ENCODE assay signal across 1 cellular context in the genomic region with DNA sequence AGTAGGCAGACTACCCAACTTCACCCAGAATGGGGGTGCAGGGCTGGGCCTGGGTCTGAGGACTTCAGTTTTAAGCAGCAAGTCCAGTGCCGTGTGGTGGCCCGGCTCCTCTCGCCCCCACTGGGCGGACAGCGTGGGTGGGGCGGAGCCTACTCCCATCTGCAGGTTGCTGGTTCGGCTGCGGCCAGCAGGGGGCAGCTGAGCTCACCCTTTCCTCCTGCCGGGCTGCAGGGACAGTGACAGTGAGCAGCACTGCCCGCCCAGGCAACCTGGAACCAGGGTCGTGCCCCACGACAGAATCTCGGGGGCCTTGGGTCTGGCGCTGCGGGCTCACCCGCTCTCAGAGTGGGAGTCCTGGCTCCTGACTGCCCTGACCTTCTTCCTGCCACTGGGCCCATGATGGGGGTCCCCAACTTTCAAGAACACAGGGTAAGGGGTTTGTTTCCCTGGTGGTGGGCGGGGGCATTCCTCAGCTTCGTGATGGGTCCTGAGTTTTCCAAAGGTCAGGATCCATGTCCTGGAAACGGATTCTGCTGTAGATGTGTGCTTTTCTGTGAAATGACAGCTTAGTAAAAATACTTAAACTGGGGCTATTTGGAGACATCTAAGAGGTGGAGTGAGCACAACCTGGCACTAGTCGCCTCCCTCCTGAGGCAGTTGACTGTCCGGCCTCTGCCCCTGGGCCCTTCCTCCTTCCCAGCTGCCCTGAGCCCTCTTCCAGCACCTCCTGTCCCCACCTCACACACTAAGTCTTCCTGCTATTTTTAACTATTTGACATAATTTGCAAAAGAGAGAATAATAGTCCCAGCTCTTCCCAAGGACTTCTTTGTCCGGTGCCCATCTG.
A peak's percentile ranks its signal among the peaks of the same experiment; 100 is the strongest.
TF ChIP-seq lines count a peak whose summit lies in the region.

No MANE protein-coding gene starts in this region.

TF ChIP-seq in K562, 482 proteins besides CTCF, POLR2A, EP300 and RAD21 (continued from another document and continues in another):
- TF ChIP-seq, protein P1, sequence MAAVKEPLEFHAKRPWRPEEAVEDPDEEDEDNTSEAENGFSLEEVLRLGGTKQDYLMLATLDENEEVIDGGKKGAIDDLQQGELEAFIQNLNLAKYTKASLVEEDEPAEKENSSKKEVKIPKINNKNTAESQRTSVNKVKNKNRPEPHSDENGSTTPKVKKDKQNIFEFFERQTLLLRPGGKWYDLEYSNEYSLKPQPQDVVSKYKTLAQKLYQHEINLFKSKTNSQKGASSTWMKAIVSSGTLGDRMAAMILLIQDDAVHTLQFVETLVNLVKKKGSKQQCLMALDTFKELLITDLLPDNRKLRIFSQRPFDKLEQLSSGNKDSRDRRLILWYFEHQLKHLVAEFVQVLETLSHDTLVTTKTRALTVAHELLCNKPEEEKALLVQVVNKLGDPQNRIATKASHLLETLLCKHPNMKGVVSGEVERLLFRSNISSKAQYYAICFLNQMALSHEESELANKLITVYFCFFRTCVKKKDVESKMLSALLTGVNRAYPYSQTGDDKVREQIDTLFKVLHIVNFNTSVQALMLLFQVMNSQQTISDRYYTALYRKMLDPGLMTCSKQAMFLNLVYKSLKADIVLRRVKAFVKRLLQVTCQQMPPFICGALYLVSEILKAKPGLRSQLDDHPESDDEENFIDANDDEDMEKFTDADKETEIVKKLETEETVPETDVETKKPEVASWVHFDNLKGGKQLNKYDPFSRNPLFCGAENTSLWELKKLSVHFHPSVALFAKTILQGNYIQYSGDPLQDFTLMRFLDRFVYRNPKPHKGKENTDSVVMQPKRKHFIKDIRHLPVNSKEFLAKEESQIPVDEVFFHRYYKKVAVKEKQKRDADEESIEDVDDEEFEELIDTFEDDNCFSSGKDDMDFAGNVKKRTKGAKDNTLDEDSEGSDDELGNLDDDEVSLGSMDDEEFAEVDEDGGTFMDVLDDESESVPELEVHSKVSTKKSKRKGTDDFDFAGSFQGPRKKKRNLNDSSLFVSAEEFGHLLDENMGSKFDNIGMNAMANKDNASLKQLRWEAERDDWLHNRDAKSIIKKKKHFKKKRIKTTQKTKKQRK (IDR thresholded peaks at IDR 0.05; ENCODE audit: borderline replicate concordance, low read depth, low read length) = no peak
- TF ChIP-seq HLTF (IDR thresholded peaks at IDR 0.05) = no peak
- TF ChIP-seq ELF1 (tag; IDR thresholded peaks at IDR 0.05) = no peak
- no peak for TF ChIP-seq TAF7 (tag; IDR thresholded peaks at IDR 0.05)
- 0 out of 2 replicates have a peak, but pooled peaks have one; percentile 44 for TF ChIP-seq NBN (IDR thresholded peaks at IDR 0.05; ENCODE audit: low read depth)
- TF ChIP-seq ZFX (CRISPR knock-in tag; IDR thresholded peaks at IDR 0.05) = no peak
- TF ChIP-seq, protein P2, sequence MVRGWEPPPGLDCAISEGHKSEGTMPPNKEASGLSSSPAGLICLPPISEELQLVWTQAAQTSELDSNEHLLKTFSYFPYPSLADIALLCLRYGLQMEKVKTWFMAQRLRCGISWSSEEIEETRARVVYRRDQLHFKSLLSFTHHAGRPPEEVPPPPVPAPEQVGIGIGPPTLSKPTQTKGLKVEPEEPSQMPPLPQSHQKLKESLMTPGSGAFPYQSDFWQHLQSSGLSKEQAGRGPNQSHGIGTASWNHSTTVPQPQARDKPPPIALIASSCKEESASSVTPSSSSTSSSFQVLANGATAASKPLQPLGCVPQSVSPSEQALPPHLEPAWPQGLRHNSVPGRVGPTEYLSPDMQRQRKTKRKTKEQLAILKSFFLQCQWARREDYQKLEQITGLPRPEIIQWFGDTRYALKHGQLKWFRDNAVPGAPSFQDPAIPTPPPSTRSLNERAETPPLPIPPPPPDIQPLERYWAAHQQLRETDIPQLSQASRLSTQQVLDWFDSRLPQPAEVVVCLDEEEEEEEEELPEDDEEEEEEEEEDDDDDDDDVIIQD (CRISPR knock-in tag; IDR thresholded peaks at IDR 0.05) = peak; percentile 85; the same call in 1 of the 2 replicates
- TF ChIP-seq, protein P3, sequence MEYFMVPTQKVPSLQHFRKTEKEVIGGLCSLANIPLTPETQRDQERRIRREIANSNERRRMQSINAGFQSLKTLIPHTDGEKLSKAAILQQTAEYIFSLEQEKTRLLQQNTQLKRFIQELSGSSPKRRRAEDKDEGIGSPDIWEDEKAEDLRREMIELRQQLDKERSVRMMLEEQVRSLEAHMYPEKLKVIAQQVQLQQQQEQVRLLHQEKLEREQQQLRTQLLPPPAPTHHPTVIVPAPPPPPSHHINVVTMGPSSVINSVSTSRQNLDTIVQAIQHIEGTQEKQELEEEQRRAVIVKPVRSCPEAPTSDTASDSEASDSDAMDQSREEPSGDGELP (CRISPR knock-in tag; IDR thresholded peaks at IDR 0.05; ENCODE audit: borderline replicate concordance) = peak; percentile 94
- no peak for TF ChIP-seq TCF7 (IDR thresholded peaks at IDR 0.05; ENCODE audit: borderline replicate concordance)
- TF ChIP-seq, protein P4, sequence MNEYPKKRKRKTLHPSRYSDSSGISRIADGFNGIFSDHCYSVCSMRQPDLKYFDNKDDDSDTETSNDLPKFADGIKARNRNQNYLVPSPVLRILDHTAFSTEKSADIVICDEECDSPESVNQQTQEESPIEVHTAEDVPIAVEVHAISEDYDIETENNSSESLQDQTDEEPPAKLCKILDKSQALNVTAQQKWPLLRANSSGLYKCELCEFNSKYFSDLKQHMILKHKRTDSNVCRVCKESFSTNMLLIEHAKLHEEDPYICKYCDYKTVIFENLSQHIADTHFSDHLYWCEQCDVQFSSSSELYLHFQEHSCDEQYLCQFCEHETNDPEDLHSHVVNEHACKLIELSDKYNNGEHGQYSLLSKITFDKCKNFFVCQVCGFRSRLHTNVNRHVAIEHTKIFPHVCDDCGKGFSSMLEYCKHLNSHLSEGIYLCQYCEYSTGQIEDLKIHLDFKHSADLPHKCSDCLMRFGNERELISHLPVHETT (CRISPR knock-in tag; conservative IDR thresholded peaks at IDR 0.05 in 1 of 2, IDR thresholded peaks at IDR 0.05 in 1 of 2) = peak in 1 of 2 experiments; percentile 50; a peak in 1 of 4 replicates
- TF ChIP-seq, protein P5, sequence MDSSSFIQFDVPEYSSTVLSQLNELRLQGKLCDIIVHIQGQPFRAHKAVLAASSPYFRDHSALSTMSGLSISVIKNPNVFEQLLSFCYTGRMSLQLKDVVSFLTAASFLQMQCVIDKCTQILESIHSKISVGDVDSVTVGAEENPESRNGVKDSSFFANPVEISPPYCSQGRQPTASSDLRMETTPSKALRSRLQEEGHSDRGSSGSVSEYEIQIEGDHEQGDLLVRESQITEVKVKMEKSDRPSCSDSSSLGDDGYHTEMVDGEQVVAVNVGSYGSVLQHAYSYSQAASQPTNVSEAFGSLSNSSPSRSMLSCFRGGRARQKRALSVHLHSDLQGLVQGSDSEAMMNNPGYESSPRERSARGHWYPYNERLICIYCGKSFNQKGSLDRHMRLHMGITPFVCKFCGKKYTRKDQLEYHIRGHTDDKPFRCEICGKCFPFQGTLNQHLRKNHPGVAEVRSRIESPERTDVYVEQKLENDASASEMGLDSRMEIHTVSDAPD (CRISPR knock-in tag; IDR thresholded peaks at IDR 0.05) = no peak
- TF ChIP-seq ARID2 (IDR thresholded peaks at IDR 0.05) = peak; percentile 84
- TF ChIP-seq GATAD2A (IDR thresholded peaks at IDR 0.05) = peak; percentile 84; the same call in 1 of the 2 replicates
- TF ChIP-seq ZBTB17 (CRISPR knock-in tag; IDR thresholded peaks at IDR 0.05) = peak; percentile 67
- TF ChIP-seq U2AF1 (optimal IDR thresholded peaks at IDR 0.05; ENCODE audit: low read depth, low read length) = no peak
- TF ChIP-seq, protein P6, sequence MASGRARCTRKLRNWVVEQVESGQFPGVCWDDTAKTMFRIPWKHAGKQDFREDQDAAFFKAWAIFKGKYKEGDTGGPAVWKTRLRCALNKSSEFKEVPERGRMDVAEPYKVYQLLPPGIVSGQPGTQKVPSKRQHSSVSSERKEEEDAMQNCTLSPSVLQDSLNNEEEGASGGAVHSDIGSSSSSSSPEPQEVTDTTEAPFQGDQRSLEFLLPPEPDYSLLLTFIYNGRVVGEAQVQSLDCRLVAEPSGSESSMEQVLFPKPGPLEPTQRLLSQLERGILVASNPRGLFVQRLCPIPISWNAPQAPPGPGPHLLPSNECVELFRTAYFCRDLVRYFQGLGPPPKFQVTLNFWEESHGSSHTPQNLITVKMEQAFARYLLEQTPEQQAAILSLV (tag; IDR thresholded peaks at IDR 0.05) = no peak
- TF ChIP-seq MECOM (CRISPR knock-in tag; IDR thresholded peaks at IDR 0.05) = 0 out of 2 replicates have a peak, but pooled peaks have one; percentile 16
- TF ChIP-seq CREBBP (IDR thresholded peaks at IDR 0.05; ENCODE audit: low read depth, low read length) = no peak
- no peak; the same call in 1 of the 2 replicates for TF ChIP-seq ZNF324 (CRISPR knock-in tag; IDR thresholded peaks at IDR 0.05)
- peak; percentile 92 for TF ChIP-seq XRCC5 (IDR thresholded peaks at IDR 0.05; ENCODE audit: low read depth, low read length)
- no peak for TF ChIP-seq HDAC3 (IDR thresholded peaks at IDR 0.05; ENCODE audit: borderline replicate concordance, partially characterized antibody)
- TF ChIP-seq, protein P7, sequence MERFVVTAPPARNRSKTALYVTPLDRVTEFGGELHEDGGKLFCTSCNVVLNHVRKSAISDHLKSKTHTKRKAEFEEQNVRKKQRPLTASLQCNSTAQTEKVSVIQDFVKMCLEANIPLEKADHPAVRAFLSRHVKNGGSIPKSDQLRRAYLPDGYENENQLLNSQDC (CRISPR knock-in tag; IDR thresholded peaks at IDR 0.05) = no peak
- TF ChIP-seq, protein P8, sequence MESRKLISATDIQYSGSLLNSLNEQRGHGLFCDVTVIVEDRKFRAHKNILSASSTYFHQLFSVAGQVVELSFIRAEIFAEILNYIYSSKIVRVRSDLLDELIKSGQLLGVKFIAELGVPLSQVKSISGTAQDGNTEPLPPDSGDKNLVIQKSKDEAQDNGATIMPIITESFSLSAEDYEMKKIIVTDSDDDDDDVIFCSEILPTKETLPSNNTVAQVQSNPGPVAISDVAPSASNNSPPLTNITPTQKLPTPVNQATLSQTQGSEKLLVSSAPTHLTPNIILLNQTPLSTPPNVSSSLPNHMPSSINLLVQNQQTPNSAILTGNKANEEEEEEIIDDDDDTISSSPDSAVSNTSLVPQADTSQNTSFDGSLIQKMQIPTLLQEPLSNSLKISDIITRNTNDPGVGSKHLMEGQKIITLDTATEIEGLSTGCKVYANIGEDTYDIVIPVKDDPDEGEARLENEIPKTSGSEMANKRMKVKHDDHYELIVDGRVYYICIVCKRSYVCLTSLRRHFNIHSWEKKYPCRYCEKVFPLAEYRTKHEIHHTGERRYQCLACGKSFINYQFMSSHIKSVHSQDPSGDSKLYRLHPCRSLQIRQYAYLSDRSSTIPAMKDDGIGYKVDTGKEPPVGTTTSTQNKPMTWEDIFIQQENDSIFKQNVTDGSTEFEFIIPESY (CRISPR knock-in tag; IDR thresholded peaks at IDR 0.05) = peak; percentile 79
- peak; percentile 72 for TF ChIP-seq GABPB1 (CRISPR knock-in tag; IDR thresholded peaks at IDR 0.05)
- TF ChIP-seq, protein P9, sequence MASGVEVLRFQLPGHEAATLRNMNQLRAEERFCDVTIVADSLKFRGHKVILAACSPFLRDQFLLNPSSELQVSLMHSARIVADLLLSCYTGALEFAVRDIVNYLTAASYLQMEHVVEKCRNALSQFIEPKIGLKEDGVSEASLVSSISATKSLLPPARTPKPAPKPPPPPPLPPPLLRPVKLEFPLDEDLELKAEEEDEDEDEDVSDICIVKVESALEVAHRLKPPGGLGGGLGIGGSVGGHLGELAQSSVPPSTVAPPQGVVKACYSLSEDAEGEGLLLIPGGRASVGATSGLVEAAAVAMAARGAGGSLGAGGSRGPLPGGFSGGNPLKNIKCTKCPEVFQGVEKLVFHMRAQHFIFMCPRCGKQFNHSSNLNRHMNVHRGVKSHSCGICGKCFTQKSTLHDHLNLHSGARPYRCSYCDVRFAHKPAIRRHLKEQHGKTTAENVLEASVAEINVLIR (CRISPR knock-in tag; IDR thresholded peaks at IDR 0.05) = no peak
- TF ChIP-seq MCM3 (IDR thresholded peaks at IDR 0.05) = no peak
- TF ChIP-seq TBP (optimal IDR thresholded peaks at IDR 0.05; ENCODE audit: low read depth, low read length) = no peak
- TF ChIP-seq, protein P10, sequence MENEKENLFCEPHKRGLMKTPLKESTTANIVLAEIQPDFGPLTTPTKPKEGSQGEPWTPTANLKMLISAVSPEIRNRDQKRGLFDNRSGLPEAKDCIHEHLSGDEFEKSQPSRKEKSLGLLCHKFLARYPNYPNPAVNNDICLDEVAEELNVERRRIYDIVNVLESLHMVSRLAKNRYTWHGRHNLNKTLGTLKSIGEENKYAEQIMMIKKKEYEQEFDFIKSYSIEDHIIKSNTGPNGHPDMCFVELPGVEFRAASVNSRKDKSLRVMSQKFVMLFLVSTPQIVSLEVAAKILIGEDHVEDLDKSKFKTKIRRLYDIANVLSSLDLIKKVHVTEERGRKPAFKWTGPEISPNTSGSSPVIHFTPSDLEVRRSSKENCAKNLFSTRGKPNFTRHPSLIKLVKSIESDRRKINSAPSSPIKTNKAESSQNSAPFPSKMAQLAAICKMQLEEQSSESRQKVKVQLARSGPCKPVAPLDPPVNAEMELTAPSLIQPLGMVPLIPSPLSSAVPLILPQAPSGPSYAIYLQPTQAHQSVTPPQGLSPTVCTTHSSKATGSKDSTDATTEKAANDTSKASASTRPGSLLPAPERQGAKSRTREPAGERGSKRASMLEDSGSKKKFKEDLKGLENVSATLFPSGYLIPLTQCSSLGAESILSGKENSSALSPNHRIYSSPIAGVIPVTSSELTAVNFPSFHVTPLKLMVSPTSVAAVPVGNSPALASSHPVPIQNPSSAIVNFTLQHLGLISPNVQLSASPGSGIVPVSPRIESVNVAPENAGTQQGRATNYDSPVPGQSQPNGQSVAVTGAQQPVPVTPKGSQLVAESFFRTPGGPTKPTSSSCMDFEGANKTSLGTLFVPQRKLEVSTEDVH (IDR thresholded peaks at IDR 0.05; ENCODE audit: low read depth, partially characterized antibody) = no peak
- TF ChIP-seq, protein P11, sequence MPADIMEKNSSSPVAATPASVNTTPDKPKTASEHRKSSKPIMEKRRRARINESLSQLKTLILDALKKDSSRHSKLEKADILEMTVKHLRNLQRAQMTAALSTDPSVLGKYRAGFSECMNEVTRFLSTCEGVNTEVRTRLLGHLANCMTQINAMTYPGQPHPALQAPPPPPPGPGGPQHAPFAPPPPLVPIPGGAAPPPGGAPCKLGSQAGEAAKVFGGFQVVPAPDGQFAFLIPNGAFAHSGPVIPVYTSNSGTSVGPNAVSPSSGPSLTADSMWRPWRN (IDR thresholded peaks at IDR 0.05; ENCODE audit: low read depth) = no peak
- TF ChIP-seq, protein P12, sequence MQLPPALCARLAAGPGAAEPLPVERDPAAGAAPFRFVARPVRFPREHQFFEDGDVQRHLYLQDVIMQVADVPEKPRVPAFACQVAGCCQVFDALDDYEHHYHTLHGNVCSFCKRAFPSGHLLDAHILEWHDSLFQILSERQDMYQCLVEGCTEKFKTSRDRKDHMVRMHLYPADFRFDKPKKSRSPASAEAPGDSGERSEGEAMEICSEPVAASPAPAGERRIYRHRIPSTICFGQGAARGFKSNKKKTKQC (CRISPR knock-in tag; IDR thresholded peaks at IDR 0.05) = peak; percentile 68; the same call in 1 of the 2 replicates
- TF ChIP-seq, protein P13, sequence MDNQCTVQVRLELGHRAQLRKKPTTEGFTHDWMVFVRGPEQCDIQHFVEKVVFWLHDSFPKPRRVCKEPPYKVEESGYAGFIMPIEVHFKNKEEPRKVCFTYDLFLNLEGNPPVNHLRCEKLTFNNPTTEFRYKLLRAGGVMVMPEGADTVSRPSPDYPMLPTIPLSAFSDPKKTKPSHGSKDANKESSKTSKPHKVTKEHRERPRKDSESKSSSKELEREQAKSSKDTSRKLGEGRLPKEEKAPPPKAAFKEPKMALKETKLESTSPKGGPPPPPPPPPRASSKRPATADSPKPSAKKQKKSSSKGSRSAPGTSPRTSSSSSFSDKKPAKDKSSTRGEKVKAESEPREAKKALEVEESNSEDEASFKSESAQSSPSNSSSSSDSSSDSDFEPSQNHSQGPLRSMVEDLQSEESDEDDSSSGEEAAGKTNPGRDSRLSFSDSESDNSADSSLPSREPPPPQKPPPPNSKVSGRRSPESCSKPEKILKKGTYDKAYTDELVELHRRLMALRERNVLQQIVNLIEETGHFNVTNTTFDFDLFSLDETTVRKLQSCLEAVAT (IDR thresholded peaks at IDR 0.05) = 0 out of 4 replicates have a peak, but pooled peaks have one; percentile 23 to 36
- peak; percentile 56; the same call in 1 of the 2 replicates for TF ChIP-seq HIVEP1 (CRISPR knock-in tag; IDR thresholded peaks at IDR 0.05)
- peak; percentile 71; the same call in 1 of the 2 replicates for TF ChIP-seq ATF7 (IDR thresholded peaks at IDR 0.05)
- no peak for TF ChIP-seq BMI1 (IDR thresholded peaks at IDR 0.05; ENCODE audit: low read length)
